ENCODE assay signal across 1 cellular context in the genomic region with DNA sequence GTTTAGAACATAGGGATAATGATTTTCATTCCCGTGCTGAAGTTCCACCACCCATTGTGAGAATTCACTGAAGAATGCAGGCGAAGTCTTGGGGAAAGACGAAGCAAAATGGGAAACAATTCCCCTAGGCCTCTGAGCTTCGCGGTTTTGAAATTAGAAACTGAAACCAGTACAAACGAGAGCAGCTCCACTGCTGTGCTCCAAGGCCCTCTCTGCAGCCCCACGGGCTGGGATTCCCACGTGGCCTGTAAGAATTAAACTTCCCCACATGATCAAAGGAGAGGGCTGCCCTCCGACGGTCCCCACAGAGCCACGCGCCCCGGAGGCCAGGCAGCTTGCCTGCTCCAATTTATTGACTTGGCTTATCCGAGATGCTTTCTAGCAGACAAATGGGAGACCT.
TF ChIP-seq lines count a peak whose summit lies in the region.

No MANE protein-coding gene starts in this region.

TF ChIP-seq in endothelial cell of umbilical vein, 7 proteins besides CTCF, POLR2A, EP300 and RAD21 (continued from another document):
- TF ChIP-seq, protein P1, sequence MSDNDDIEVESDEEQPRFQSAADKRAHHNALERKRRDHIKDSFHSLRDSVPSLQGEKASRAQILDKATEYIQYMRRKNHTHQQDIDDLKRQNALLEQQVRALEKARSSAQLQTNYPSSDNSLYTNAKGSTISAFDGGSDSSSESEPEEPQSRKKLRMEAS (IDR thresholded peaks at IDR 0.05; ENCODE audit: insufficient read depth, insufficient read length) = no peak
- TF ChIP-seq POLR2AphosphoS5 (IDR thresholded peaks at IDR 0.05; ENCODE audit: insufficient read depth, low read depth, low read length) (no peak), EZH2 (IDR thresholded peaks at IDR 0.05; ENCODE audit: borderline replicate concordance, low read depth, low read length, severe bottlenecking) (no peak), JUN (IDR thresholded peaks at IDR 0.05; ENCODE audit: borderline replicate concordance, insufficient read depth, insufficient read length, low read depth) (no peak), GATA2 (IDR thresholded peaks at IDR 0.05; ENCODE audit: insufficient read depth, insufficient read length, low read depth, low read length) (no peak)
